Comparison of ENCODE assay signal across 1 cellular context in the genomic region with DNA sequence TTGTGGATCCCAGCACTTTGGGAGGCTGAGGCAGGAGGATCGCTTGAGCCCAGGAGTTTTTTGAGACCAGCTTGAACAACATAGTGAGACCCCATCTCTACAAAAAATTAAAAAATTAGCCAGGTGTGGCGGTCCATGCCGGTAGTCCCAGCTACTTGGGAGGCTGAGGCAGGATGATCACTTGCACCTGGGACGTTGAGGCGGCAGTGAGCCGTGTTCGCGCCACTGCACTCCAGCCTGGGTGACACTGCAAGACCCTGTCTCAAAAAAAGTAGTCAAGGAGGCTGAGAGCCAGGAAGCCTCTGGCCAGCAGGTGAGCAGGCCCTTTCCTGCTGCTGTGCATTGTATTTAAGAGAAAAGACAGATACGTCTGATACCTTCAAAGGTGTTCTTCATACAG.
TF ChIP-seq lines count a peak whose summit lies in the region.

No MANE protein-coding gene starts in this region.

TF ChIP-seq in GM23338, 12 proteins besides CTCF, POLR2A, EP300 and RAD21 (continued from another document):
- TF ChIP-seq, protein P1, sequence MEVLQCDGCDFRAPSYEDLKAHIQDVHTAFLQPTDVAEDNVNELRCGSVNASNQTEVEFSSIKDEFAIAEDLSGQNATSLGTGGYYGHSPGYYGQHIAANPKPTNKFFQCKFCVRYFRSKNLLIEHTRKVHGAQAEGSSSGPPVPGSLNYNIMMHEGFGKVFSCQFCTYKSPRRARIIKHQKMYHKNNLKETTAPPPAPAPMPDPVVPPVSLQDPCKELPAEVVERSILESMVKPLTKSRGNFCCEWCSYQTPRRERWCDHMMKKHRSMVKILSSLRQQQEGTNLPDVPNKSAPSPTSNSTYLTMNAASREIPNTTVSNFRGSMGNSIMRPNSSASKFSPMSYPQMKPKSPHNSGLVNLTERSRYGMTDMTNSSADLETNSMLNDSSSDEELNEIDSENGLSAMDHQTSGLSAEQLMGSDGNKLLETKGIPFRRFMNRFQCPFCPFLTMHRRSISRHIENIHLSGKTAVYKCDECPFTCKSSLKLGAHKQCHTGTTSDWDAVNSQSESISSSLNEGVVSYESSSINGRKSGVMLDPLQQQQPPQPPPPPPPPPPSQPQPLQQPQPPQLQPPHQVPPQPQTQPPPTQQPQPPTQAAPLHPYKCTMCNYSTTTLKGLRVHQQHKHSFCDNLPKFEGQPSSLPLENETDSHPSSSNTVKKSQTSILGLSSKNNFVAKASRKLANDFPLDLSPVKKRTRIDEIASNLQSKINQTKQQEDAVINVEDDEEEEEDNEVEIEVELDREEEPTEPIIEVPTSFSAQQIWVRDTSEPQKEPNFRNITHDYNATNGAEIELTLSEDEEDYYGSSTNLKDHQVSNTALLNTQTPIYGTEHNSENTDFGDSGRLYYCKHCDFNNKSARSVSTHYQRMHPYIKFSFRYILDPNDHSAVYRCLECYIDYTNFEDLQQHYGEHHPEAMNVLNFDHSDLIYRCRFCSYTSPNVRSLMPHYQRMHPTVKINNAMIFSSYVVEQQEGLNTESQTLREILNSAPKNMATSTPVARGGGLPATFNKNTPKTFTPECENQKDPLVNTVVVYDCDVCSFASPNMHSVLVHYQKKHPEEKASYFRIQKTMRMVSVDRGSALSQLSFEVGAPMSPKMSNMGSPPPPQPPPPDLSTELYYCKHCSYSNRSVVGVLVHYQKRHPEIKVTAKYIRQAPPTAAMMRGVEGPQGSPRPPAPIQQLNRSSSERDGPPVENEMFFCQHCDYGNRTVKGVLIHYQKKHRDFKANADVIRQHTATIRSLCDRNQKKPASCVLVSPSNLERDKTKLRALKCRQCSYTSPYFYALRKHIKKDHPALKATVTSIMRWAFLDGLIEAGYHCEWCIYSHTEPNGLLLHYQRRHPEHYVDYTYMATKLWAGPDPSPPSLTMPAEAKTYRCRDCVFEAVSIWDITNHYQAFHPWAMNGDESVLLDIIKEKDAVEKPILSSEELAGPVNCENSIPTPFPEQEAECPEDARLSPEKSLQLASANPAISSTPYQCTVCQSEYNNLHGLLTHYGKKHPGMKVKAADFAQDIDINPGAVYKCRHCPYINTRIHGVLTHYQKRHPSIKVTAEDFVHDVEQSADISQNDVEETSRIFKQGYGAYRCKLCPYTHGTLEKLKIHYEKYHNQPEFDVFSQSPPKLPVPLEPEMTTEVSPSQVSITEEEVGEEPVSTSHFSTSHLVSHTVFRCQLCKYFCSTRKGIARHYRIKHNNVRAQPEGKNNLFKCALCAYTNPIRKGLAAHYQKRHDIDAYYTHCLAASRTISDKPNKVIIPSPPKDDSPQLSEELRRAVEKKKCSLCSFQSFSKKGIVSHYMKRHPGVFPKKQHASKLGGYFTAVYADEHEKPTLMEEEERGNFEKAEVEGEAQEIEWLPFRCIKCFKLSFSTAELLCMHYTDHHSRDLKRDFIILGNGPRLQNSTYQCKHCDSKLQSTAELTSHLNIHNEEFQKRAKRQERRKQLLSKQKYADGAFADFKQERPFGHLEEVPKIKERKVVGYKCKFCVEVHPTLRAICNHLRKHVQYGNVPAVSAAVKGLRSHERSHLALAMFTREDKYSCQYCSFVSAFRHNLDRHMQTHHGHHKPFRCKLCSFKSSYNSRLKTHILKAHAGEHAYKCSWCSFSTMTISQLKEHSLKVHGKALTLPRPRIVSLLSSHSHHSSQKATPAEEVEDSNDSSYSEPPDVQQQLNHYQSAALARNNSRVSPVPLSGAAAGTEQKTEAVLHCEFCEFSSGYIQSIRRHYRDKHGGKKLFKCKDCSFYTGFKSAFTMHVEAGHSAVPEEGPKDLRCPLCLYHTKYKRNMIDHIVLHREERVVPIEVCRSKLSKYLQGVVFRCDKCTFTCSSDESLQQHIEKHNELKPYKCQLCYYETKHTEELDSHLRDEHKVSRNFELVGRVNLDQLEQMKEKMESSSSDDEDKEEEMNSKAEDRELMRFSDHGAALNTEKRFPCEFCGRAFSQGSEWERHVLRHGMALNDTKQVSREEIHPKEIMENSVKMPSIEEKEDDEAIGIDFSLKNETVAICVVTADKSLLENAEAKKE (CRISPR knock-in tag; IDR thresholded peaks at IDR 0.05), result no peak
- TF ChIP-seq, protein P2, sequence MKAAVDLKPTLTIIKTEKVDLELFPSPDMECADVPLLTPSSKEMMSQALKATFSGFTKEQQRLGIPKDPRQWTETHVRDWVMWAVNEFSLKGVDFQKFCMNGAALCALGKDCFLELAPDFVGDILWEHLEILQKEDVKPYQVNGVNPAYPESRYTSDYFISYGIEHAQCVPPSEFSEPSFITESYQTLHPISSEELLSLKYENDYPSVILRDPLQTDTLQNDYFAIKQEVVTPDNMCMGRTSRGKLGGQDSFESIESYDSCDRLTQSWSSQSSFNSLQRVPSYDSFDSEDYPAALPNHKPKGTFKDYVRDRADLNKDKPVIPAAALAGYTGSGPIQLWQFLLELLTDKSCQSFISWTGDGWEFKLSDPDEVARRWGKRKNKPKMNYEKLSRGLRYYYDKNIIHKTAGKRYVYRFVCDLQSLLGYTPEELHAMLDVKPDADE (IDR thresholded peaks at IDR 0.05), result no peak
- TF ChIP-seq NANOG (IDR thresholded peaks at IDR 0.05; ENCODE audit: borderline replicate concordance), result no peak
- TF ChIP-seq ZNF331 (CRISPR knock-in tag; IDR thresholded peaks at IDR 0.05; ENCODE audit: low read depth), result no peak
